8 cellular contexts compared by ENCODE assay signal in the genomic region with DNA sequence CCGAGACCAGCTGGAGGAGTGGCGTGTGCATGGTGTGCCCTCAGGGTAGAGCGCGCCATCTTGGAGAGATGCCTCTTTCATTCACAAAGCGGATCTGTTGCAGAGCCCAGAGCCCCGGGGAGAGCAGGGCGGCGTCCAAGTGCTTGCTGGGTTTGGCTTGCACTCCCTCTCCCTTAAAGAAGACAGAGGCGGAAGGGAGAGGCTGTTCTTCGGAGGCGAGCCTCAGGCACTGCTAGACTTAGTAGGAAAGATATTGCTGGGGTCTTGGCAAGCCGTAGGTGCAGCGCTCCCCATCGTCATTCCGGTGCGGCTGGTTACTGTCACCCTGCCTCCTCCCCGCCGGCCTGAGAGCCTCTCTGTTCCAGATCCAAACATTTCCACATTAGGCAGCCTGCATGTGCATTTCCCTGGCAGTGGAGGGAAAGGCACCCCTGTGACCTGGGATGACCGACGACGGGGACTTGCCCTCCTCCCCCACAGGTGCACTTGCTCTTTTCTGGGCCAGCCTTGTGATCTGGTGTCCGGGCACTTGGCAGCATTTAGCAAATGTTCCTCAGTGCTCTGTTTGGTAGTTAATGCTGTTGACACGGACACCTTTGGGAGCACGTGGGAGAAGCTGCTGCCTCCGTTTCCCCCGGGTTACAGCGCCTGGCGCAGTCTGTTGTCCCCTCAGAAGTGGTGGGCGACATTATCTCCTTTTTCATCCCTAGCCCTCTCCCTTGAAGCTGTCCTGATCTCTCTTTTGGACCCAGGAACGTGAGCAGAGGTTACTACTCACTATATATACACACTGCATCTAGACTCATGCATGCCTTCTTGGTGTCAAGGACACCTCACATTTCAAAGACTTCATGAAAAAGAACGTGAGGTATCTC. TPM values are rescaled to one million over a fixed set of nuclear protein-coding genes. Genes with fewer than 3 reads are reported as not detected.
DNase-seq lines count a peak whose midpoint lies in the region; ATAC-seq, FAIRE-seq and TF ChIP-seq lines count a peak whose summit lies in the region.
"Not testable (repeated sequence)": the region's sequence is repeated elsewhere in the genome, so short reads cannot be mapped to it uniquely, and the experiment has no call there.

No MANE protein-coding gene starts in this region.

- H3K23ac ChIP-seq in H9 (ENCODE audit: insufficient read length, low read depth, low read length) = not testable (repeated sequence)

- H3T11ph ChIP-seq in H9 (ENCODE audit: low read length) = not testable (repeated sequence)

- WGBS in A549 (ENCODE audit: missing lambda C conversion rate) = 89% methylated on average over 27 of the region's 31 CpGs
- WGBS in H9 (ENCODE audit: extremely low coverage, insufficient read length, low lambda C conversion rate) = no CpG with 5 or more reads among the region's 31 CpGs
- WGBS in hepatocyte (ENCODE audit: low lambda C conversion rate, missing lambda C conversion rate) = 66% methylated on average over 27 of the region's 31 CpGs
- 21 to 34% methylated on average over 24 to 25 of the region's 31 CpGs for WGBS in pancreas, 2 donors
- 83 to 88% (median 84%) methylated on average over 24 to 27 of the region's 31 CpGs for whole genome bisulfite sequencing in spleen, 5 donors

- not testable (repeated sequence) for H4K20me1 ChIP-seq in H9 (ENCODE audit: control insufficient read depth, insufficient read depth, insufficient read length); hepatocyte (ENCODE audit: insufficient read depth, poor library complexity, severe bottlenecking)

- not testable (repeated sequence) for H4K91ac ChIP-seq in H9 (ENCODE audit: insufficient read length, low read depth, low read length)

- not testable (repeated sequence) for H3K9me3 ChIP-seq in A549; H9 (ENCODE audit: control insufficient read depth, low read depth, low read length); breast epithelium; hepatocyte (ENCODE audit: low read depth); lower lobe of right lung; pancreas; spleen

- H4K8ac ChIP-seq in H9 (replicated peaks; ENCODE audit: insufficient read length, low read depth, low read length) = not testable (repeated sequence)

- peaks cover 46% of the 10 kb centered on the region for H3K4me1 ChIP-seq in A549
- H3K4me1 ChIP-seq in H9 (ENCODE audit: insufficient read depth, low read length); breast epithelium; foreskin keratinocyte; lower lobe of right lung; spleen: not testable (repeated sequence)
- H3K4me1 ChIP-seq in hepatocyte (ENCODE audit: insufficient read depth) = peaks cover 28% of the 10 kb centered on the region
- peaks cover 21 to 28% (median 23%) of the 10 kb centered on the region in 3 donors for H3K4me1 ChIP-seq in pancreas

- H3K27me3 ChIP-seq in H9 (ENCODE audit: insufficient read depth, low read length); breast epithelium; foreskin keratinocyte; hepatocyte; lower lobe of right lung (ENCODE audit: low read depth); pancreas: not testable (repeated sequence)
- H3K27me3 ChIP-seq in spleen (replicated peaks in 1 of 7) = peaks cover 3 to 33% (median 8%) of the 10 kb centered on the region in 7 donors

- DNase-seq in A549 (ENCODE audit: low read depth in 1 of 2, low spot score in 1 of 2); foreskin keratinocyte; lower lobe of right lung: not testable (repeated sequence)
- DNase-seq in H9 (peak; percentile 28), breast epithelium (ENCODE audit: low spot score in 2 of 2) (peak; percentile 76 to 90), hepatocyte (ENCODE audit: low spot score) (peak; percentile 9), pancreas (peak; percentile 56 to 84 (median 63)), spleen (peak; percentile 64)

- H3K27ac Mint-ChIP-seq in H9 = not testable (repeated sequence)

- TF ChIP-seq RAD21 in A549 (conservative IDR thresholded peaks at IDR 0.05 in 1 of 2, IDR thresholded peaks at IDR 0.05 in 1 of 2) = not testable (repeated sequence)

- not testable (repeated sequence) for H3K79me1 ChIP-seq in H9 (ENCODE audit: insufficient read depth, low read depth, low read length, poor library complexity, severe bottlenecking)

- intact Hi-C loops in breast epithelium (cut with DNase I; ENCODE audit: low total_unique reads); lower lobe of right lung (cut with DNase I); pancreas (cut with DNase I); spleen (cut with DNase I; ENCODE audit: low total_unique reads): not testable (repeated sequence)

- H3K4ac ChIP-seq in H9 (ENCODE audit: low read depth, low read length) = not testable (repeated sequence)

- not testable (repeated sequence) for H3K4me3 ChIP-seq in A549, hepatocyte, lower lobe of right lung, spleen
- H3K4me3 ChIP-seq in breast epithelium = peak overlapping the region; percentile 17 to 44 (median 36)
- H3K4me3 ChIP-seq in pancreas = peak overlapping the region in 2 of 4 donors; percentile 20 to 28

- not testable (repeated sequence) for H3K23me2 ChIP-seq in H9 (ENCODE audit: insufficient read length, low read depth, low read length, poor library complexity, severe bottlenecking)

- H3K4me2 ChIP-seq in A549 (peak overlapping the region; percentile 87), hepatocyte (peak overlapping the region; percentile 66)
- not testable (repeated sequence) for H3K4me2 ChIP-seq in H9 (ENCODE audit: insufficient read depth, insufficient read length, low read length)

- not testable (repeated sequence) for H3K9me3 Mint-ChIP-seq in H9

- not testable (repeated sequence) for TF ChIP-seq POLR2A in A549 (IDR thresholded peaks at IDR 0.05; ENCODE audit: low read length); breast epithelium (IDR thresholded peaks at IDR 0.05); spleen (IDR thresholded peaks at IDR 0.05)

- H2BK5ac ChIP-seq in H9 (ENCODE audit: insufficient read length, low read length) = not testable (repeated sequence)

- not testable (repeated sequence) for TF ChIP-seq CTCF in A549 (IDR thresholded peaks at IDR 0.05); H9 (conservative IDR thresholded peaks at IDR 0.05); breast epithelium (IDR thresholded peaks at IDR 0.05); foreskin keratinocyte (conservative IDR thresholded peaks at IDR 0.05); hepatocyte (IDR thresholded peaks at IDR 0.05; ENCODE audit: poor library complexity); lower lobe of right lung (IDR thresholded peaks at IDR 0.05); pancreas (IDR thresholded peaks at IDR 0.05); spleen (IDR thresholded peaks at IDR 0.05 in 8 of 11, conservative IDR thresholded peaks at IDR 0.05 in 3 of 11)

- not testable (repeated sequence) for H4K5ac ChIP-seq in H9 (ENCODE audit: insufficient read length, low read depth, low read length)

- H3K14ac ChIP-seq in H9 (ENCODE audit: insufficient read depth, low read length) = not testable (repeated sequence)

- CTCF ChIA-PET in A549 (lab: Yijun Ruan, JAX) = not testable (repeated sequence)

- H3K9ac ChIP-seq in H9 (ENCODE audit: extremely low read depth, insufficient read length, low read length) = not testable (repeated sequence)

- not testable (repeated sequence) for H3K4me3 Mint-ChIP-seq in H9

- not testable (repeated sequence) for H2AK5ac ChIP-seq in H9 (ENCODE audit: insufficient read length, low read length)

- H3K79me2 ChIP-seq in H9 (ENCODE audit: insufficient read depth, low read length); hepatocyte: not testable (repeated sequence)

- not testable (repeated sequence) for H2AFZ ChIP-seq in H9 (ENCODE audit: low read length); hepatocyte

- H3K56ac ChIP-seq in H9 (ENCODE audit: insufficient read length, low read depth, low read length) = not testable (repeated sequence)

- POLR2A ChIA-PET in A549 (lab: Yijun Ruan, JAX) = not testable (repeated sequence)

- H3K27ac ChIP-seq in A549 = peak overlapping the region; percentile 88 to 90
- H3K27ac ChIP-seq in H9 (ENCODE audit: insufficient read length, low read depth, low read length); foreskin keratinocyte; spleen: not testable (repeated sequence)
- peak overlapping the region in 1 of 2 donors; percentile 62 for H3K27ac ChIP-seq in breast epithelium
- peak overlapping the region; percentile 88 for H3K27ac ChIP-seq in hepatocyte
- H3K27ac ChIP-seq in lower lobe of right lung = peak overlapping the region; percentile 18
- peak overlapping the region; percentile 79 to 95 (median 88) for H3K27ac ChIP-seq in pancreas

- not testable (repeated sequence) for H3K36me3 Mint-ChIP-seq in H9 (ENCODE audit: insufficient read depth in 1 of 3, low read depth in 3 of 3)

- not testable (repeated sequence) for H2BK20ac ChIP-seq in H9 (ENCODE audit: low read depth, low read length, poor library complexity, severe bottlenecking)

- H3K4me1 Mint-ChIP-seq in H9 = not testable (repeated sequence)

- H2BK12ac ChIP-seq in H9 (ENCODE audit: insufficient read length, low read depth, low read length) = not testable (repeated sequence)

- H3K36me3 ChIP-seq in breast epithelium; hepatocyte (replicated peaks; ENCODE audit: insufficient read depth, low read depth); lower lobe of right lung; pancreas; spleen: not testable (repeated sequence)

- ATAC-seq in A549 = not testable (repeated sequence)
- ATAC-seq in foreskin keratinocyte (peak; percentile 14), lower lobe of right lung (peak; percentile 46), pancreas (peak; percentile 38 to 53 (median 41))

- not testable (repeated sequence) for H3K18ac ChIP-seq in H9 (ENCODE audit: insufficient read length, low read depth, low read length)

- H2BK15ac ChIP-seq in H9 (ENCODE audit: low read depth, low read length) = not testable (repeated sequence)

- not testable (repeated sequence) for H2BK120ac ChIP-seq in H9 (ENCODE audit: low read depth, low read length, poor library complexity, severe bottlenecking)

- not testable (repeated sequence) for H3K9me2 ChIP-seq in hepatocyte (replicated peaks; ENCODE audit: insufficient read depth)

- not testable (repeated sequence) for TF ChIP-seq EP300 in A549 (IDR thresholded peaks at IDR 0.05)

- FAIRE-seq in A549 (lab: Jason Lieb, UNC); pancreas (lab: Jason Lieb, UNC): not testable (repeated sequence)

- peaks cover 23% of the 10 kb centered on the region for H3K27me3 Mint-ChIP-seq in H9 (ENCODE audit: low read depth)

RNA-seq across cellular contexts. Expression of gene RNU1-4, which starts 25.7 kb away (rescaled TPM):
- polyA plus RNA-seq in A549 (2011; rRNA removed) = 56.2 TPM in 1 of 2 replicates, not detected in the other
- not detected in 2 replicates for polyA plus RNA-seq in A549 (2012; cell fraction: cytosol; rRNA removed)
- polyA plus RNA-seq in A549 (2012; cell fraction: nucleus; rRNA removed) = not detected in 2 replicates
- polyA plus RNA-seq in A549 (2017; fragmentation: RNase III; extraction: RNeasy Plus Mini Kit Qiagen cat#74134 plus additional on column Dnase treatment) = 6.5 to 8.5 TPM (median 6.6 TPM) in 3 replicates
- 38,453 and 40,699 TPM in 2 replicates for polyA minus RNA-seq in A549 (2011; rRNA and poly(A)+ RNA removed)
- total RNA-seq in H9 (2021) = 1,874 and 2,051 TPM in 2 replicates
- total RNA-seq in breast epithelium = under 1 TPM; under 0.01 TPM
- 2,556 and 4,441 TPM in 2 replicates for total RNA-seq in foreskin keratinocyte
- not detected in 2 replicates for polyA plus RNA-seq in foreskin keratinocyte
- under 0.01 TPM in 2 replicates for total RNA-seq in hepatocyte
- not detected in 2 replicates for polyA plus RNA-seq in hepatocyte
- 6,803 TPM for total RNA-seq in lower lobe of right lung
- total RNA-seq in pancreas = 1,000 to 10,000 TPM in 4 of 6 donors, 100 to 1,000 TPM in 2; 687 to 5,169 (median 2,340) TPM
- polyA plus RNA-seq in pancreas = not detected
- total RNA-seq in spleen = 1,000 to 10,000 TPM in 4 of 7 donors, under 1 TPM in 3; under 0.01 to 8,075 (median 6,234) TPM
- polyA plus RNA-seq in spleen = not detected
